1 cellular context compared by ENCODE assay signal in genomic region chr2:148508878-148509702, GRCh38.
TF ChIP-seq lines count a peak whose summit lies in the region.

No MANE protein-coding gene starts in this region.

TF ChIP-seq in K562, 482 proteins besides CTCF, POLR2A, EP300 and RAD21 (continued from another document):
- TF ChIP-seq, protein P1, sequence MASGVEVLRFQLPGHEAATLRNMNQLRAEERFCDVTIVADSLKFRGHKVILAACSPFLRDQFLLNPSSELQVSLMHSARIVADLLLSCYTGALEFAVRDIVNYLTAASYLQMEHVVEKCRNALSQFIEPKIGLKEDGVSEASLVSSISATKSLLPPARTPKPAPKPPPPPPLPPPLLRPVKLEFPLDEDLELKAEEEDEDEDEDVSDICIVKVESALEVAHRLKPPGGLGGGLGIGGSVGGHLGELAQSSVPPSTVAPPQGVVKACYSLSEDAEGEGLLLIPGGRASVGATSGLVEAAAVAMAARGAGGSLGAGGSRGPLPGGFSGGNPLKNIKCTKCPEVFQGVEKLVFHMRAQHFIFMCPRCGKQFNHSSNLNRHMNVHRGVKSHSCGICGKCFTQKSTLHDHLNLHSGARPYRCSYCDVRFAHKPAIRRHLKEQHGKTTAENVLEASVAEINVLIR (CRISPR knock-in tag; IDR thresholded peaks at IDR 0.05): no peak
- TF ChIP-seq ZNF280B (CRISPR knock-in tag; IDR thresholded peaks at IDR 0.05) (no peak), DDX20 (tag; IDR thresholded peaks at IDR 0.05; ENCODE audit: low read depth) (no peak), CHD2 (IDR thresholded peaks at IDR 0.05; ENCODE audit: low read depth, low read length) (no peak), PTRF (tag; IDR thresholded peaks at IDR 0.05) (no peak), HDAC8 (tag; IDR thresholded peaks at IDR 0.05) (no peak), STAT6 (CRISPR knock-in tag; IDR thresholded peaks at IDR 0.05) (no peak), KLF1 (tag; IDR thresholded peaks at IDR 0.05) (no peak), MTA1 (IDR thresholded peaks at IDR 0.05; ENCODE audit: borderline replicate concordance) (no peak), ZNF586 (CRISPR knock-in tag; conservative IDR thresholded peaks at IDR 0.05) (no peak), ELK3 (CRISPR knock-in tag; IDR thresholded peaks at IDR 0.05) (no peak), SMAD1 (IDR thresholded peaks at IDR 0.05; ENCODE audit: low read depth, low read length, partially characterized antibody) (no peak), GTF2F1 (IDR thresholded peaks at IDR 0.05; ENCODE audit: low read depth, low read length) (no peak), ATF1 (CRISPR knock-in tag; IDR thresholded peaks at IDR 0.05) (no peak), ATF1 (tag; IDR thresholded peaks at IDR 0.05) (peak; percentile 56), MYNN (IDR thresholded peaks at IDR 0.05) (no peak), MYNN (CRISPR knock-in tag; IDR thresholded peaks at IDR 0.05) (no peak), ZNF740 (CRISPR knock-in tag; IDR thresholded peaks at IDR 0.05) (no peak), ZNF740 (tag; IDR thresholded peaks at IDR 0.05) (no peak), VEZF1 (CRISPR knock-in tag; IDR thresholded peaks at IDR 0.05) (no peak), RBM34 (IDR thresholded peaks at IDR 0.05; ENCODE audit: borderline replicate concordance, insufficient read depth, low read length) (no peak), JUN (IDR thresholded peaks at IDR 0.05; ENCODE audit: borderline replicate concordance, low read depth, low read length) (no peak), JUN (CRISPR knock-in tag; IDR thresholded peaks at IDR 0.05; ENCODE audit: borderline replicate concordance) (no peak), GTF2A2 (tag; IDR thresholded peaks at IDR 0.05) (no peak), ZNF780A (CRISPR knock-in tag; IDR thresholded peaks at IDR 0.05) (no peak), RBM15 (IDR thresholded peaks at IDR 0.05; ENCODE audit: insufficient read depth, low read length) (no peak), TRIM25 (IDR thresholded peaks at IDR 0.05; ENCODE audit: borderline replicate concordance) (no peak), MYBL2 (IDR thresholded peaks at IDR 0.05; ENCODE audit: low read depth) (no peak), MYBL2 (CRISPR knock-in tag; IDR thresholded peaks at IDR 0.05; ENCODE audit: borderline replicate concordance) (no peak), ZNF699 (CRISPR knock-in tag; IDR thresholded peaks at IDR 0.05; ENCODE audit: insufficient replicate concordance) (no peak), KDM1A (IDR thresholded peaks at IDR 0.05) (no peak), SMAD3 (CRISPR knock-in tag; conservative IDR thresholded peaks at IDR 0.05) (no peak), TCFL5 (CRISPR knock-in tag; conservative IDR thresholded peaks at IDR 0.05) (no peak), BRF1 (IDR thresholded peaks at IDR 0.05; ENCODE audit: borderline replicate concordance, extremely low read depth, insufficient read length) (no peak), KLF10 (CRISPR knock-in tag; IDR thresholded peaks at IDR 0.05) (no peak), BMI1 (IDR thresholded peaks at IDR 0.05; ENCODE audit: low read length) (no peak)
- TF ChIP-seq, protein P2, sequence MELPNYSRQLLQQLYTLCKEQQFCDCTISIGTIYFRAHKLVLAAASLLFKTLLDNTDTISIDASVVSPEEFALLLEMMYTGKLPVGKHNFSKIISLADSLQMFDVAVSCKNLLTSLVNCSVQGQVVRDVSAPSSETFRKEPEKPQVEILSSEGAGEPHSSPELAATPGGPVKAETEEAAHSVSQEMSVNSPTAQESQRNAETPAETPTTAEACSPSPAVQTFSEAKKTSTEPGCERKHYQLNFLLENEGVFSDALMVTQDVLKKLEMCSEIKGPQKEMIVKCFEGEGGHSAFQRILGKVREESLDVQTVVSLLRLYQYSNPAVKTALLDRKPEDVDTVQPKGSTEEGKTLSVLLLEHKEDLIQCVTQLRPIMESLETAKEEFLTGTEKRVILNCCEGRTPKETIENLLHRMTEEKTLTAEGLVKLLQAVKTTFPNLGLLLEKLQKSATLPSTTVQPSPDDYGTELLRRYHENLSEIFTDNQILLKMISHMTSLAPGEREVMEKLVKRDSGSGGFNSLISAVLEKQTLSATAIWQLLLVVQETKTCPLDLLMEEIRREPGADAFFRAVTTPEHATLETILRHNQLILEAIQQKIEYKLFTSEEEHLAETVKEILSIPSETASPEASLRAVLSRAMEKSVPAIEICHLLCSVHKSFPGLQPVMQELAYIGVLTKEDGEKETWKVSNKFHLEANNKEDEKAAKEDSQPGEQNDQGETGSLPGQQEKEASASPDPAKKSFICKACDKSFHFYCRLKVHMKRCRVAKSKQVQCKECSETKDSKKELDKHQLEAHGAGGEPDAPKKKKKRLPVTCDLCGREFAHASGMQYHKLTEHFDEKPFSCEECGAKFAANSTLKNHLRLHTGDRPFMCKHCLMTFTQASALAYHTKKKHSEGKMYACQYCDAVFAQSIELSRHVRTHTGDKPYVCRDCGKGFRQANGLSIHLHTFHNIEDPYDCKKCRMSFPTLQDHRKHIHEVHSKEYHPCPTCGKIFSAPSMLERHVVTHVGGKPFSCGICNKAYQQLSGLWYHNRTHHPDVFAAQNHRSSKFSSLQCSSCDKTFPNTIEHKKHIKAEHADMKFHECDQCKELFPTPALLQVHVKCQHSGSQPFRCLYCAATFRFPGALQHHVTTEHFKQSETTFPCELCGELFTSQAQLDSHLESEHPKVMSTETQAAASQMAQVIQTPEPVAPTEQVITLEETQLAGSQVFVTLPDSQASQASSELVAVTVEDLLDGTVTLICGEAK (IDR thresholded peaks at IDR 0.05): no peak
- TF ChIP-seq, protein P2 (CRISPR knock-in tag; IDR thresholded peaks at IDR 0.05): no peak
- TF ChIP-seq, protein P3, sequence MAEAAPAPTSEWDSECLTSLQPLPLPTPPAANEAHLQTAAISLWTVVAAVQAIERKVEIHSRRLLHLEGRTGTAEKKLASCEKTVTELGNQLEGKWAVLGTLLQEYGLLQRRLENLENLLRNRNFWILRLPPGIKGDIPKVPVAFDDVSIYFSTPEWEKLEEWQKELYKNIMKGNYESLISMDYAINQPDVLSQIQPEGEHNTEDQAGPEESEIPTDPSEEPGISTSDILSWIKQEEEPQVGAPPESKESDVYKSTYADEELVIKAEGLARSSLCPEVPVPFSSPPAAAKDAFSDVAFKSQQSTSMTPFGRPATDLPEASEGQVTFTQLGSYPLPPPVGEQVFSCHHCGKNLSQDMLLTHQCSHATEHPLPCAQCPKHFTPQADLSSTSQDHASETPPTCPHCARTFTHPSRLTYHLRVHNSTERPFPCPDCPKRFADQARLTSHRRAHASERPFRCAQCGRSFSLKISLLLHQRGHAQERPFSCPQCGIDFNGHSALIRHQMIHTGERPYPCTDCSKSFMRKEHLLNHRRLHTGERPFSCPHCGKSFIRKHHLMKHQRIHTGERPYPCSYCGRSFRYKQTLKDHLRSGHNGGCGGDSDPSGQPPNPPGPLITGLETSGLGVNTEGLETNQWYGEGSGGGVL (CRISPR knock-in tag; IDR thresholded peaks at IDR 0.05): no peak
TF ChIP-seq in K562: peak in this region for 39.
